8 cellular contexts compared by ENCODE assay signal in genomic region chr1:37793773-37794371, GRCh38. TPM values are rescaled to one million over a fixed set of nuclear protein-coding genes. Genes with fewer than 3 reads are reported as not detected.
DNase-seq lines count a peak whose midpoint lies in the region; ATAC-seq and TF ChIP-seq lines count a peak whose summit lies in the region.

A gene with protein sequence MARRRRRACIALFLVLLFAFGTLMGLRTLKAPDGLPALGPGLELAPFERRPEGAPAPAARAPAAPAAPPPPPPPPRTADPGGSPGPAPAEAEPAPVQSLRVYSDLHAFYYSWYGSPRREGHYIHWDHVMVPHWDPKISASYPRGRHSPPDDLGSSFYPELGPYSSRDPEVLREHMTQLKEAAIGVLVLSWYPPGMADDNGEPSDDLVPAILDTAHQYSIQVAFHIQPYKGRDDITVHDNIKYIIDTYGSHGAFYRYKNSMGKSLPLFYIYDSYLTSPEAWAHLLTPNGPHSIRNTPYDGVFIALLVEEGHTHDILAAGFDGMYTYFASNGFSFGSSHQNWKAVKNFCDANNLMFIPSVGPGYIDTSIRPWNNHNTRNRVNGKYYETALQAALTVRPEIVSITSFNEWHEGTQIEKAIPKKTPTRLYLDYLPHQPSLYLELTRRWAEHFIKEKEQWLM (plus strand): TSS chr1:37793847. CDS start chr1:37794183, 336 bp downstream.

- no peak for TF ChIP-seq CTCF in spleen (IDR thresholded peaks at IDR 0.05 in 8 of 11, conservative IDR thresholded peaks at IDR 0.05 in 3 of 11)

- H3K27me3 ChIP-seq in spleen (replicated peaks in 1 of 7) = peaks cover 0 to 50% (median 5%) of the 10 kb centered on the region in 7 donors

- ATAC-seq in GM19452 (IDR thresholded peaks at IDR 0.05; ENCODE audit: unreplicated experiment) = peak; percentile 62
- no peak for ATAC-seq in HG02571 (IDR thresholded peaks at IDR 0.05; ENCODE audit: unreplicated experiment)

- H3K27me3 Mint-ChIP-seq in T-helper 1 cell treated with Interleukin-12 subunit alpha and Interleukin-12 subunit beta and Interleukin-4 antibody, amounts not matched to agents 30 μg/mL and 1 μg/mL, for 36 hours (ENCODE audit: low read depth) = peaks cover 45% of the 10 kb centered on the region

- 0 to 2% (median 1%) methylated on average over 24 to 82 of the region's 82 CpGs for WGBS in spleen, 5 donors

- H3K4me1 Mint-ChIP-seq in T-helper 1 cell treated with Interleukin-12 subunit alpha and Interleukin-12 subunit beta and Interleukin-4 antibody, amounts not matched to agents 30 μg/mL and 1 μg/mL, for 36 hours (ENCODE audit: low read depth) = peaks cover 6% of the 10 kb centered on the region

- DNase-seq in DMS114 treated with DMSO at 0.1 percent for 48 hours (lab: John Stamatoyannopoulos, UW; ENCODE audit: unreplicated experiment) (peak; percentile 38), LoVo (ENCODE audit: low spot score) (peak; percentile 71), caudate nucleus (lab: John Stamatoyannopoulos, UW) (peak in 29 of 61 donors; percentile 3 to 59 (median 23)), islet precursor cell (peak; percentile 79), spleen (peak; percentile 85)

- peak within 1 kb of the TSS; percentile 67 for H3K27ac ChIP-seq in caudate nucleus (ENCODE audit: low read depth, low read length)
- H3K27ac ChIP-seq in spleen = peak within 1 kb of the TSS in 3 of 8 donors; percentile 10 to 65 (median 31)

- no peak within 1 kb of the TSS for H3K27ac Mint-ChIP-seq in T-helper 1 cell treated with Interleukin-12 subunit alpha and Interleukin-12 subunit beta and Interleukin-4 antibody, amounts not matched to agents 30 μg/mL and 1 μg/mL, for 36 hours

- peak within 1 kb of the TSS; percentile 63 for H3K4me3 Mint-ChIP-seq in T-helper 1 cell treated with Interleukin-12 subunit alpha and Interleukin-12 subunit beta and Interleukin-4 antibody, amounts not matched to agents 30 μg/mL and 1 μg/mL, for 36 hours

- H3K9me3 ChIP-seq in spleen = no peaks in the 10 kb centered on the region

- H3K9me3 Mint-ChIP-seq in T-helper 1 cell treated with Interleukin-12 subunit alpha and Interleukin-12 subunit beta and Interleukin-4 antibody, amounts not matched to agents 30 μg/mL and 1 μg/mL, for 36 hours = no peaks in the 10 kb centered on the region

- intact Hi-C loops in spleen (cut with DNase I; ENCODE audit: low total_unique reads) = no loop called here

- H3K4me3 ChIP-seq in spleen = peak within 1 kb of the TSS; percentile 33 to 88 (median 56)

- peaks cover 6 to 27% (median 20%) of the 10 kb centered on the region in 6 donors for H3K4me1 ChIP-seq in spleen

- peaks cover 3% of the 10 kb centered on the region for H3K36me3 Mint-ChIP-seq in T-helper 1 cell treated with Interleukin-12 subunit alpha and Interleukin-12 subunit beta and Interleukin-4 antibody, amounts not matched to agents 30 μg/mL and 1 μg/mL, for 36 hours (ENCODE audit: low read depth)

- peaks cover 0 to 6% (median 0%) of the 10 kb centered on the region in 6 donors for H3K36me3 ChIP-seq in spleen

- TF ChIP-seq POLR2A in spleen (IDR thresholded peaks at IDR 0.05) = no peak

RNA-seq across cellular contexts. Expression of the gene that starts here (rescaled TPM):
- total RNA-seq in spleen = 1 to 10 TPM; 1.8 to 9.2 (median 3.1) TPM
- polyA plus RNA-seq in spleen = 1 to 10 TPM; 1.4 to 2.3 (median 1.8) TPM
